13 cellular contexts compared by ENCODE assay signal in genomic region chr6:69816569-69816968, GRCh38. TPM values are rescaled to one million over a fixed set of nuclear protein-coding genes. Genes with fewer than 3 reads are reported as not detected.
A peak's percentile ranks its signal among the peaks of the same experiment; 100 is the strongest.
DNase-seq lines count a peak whose midpoint lies in the region; ATAC-seq, FAIRE-seq and TF ChIP-seq lines count a peak whose summit lies in the region.
"Had no signal": no experiment of that assay in that cellular context is flagged by ENCODE, and none has a peak within 500 bp of the region (broad histone marks: within the 10 kb centered on the region; RNA-seq: fewer than 3 reads in every experiment).

No MANE protein-coding gene starts in this region.

- H3K9me3 Mint-ChIP-seq in T-cell (no peaks in the 10 kb centered on the region), naive B cell (peaks cover 0 to under 1% (median 0%) of the 10 kb centered on the region in 7 donors)

- H3K9me3 ChIP-seq in adrenal gland (replicated peaks in 1 of 3), result no peaks in the 10 kb centered on the region
- H3K9me3 ChIP-seq: testis had no signal

- H3K27me3 Mint-ChIP-seq in T-cell (no peaks in the 10 kb centered on the region), naive B cell (no peaks in the 10 kb centered on the region)

- peak; percentile 40 for ATAC-seq in HG02571 (IDR thresholded peaks at IDR 0.05; ENCODE audit: unreplicated experiment)
- peak; percentile 62 to 70 (median 66) for ATAC-seq in T-cell (replicated peaks in 1 of 4)
- peak; percentile 47 to 56 for ATAC-seq in naive B cell (ENCODE audit: low read depth in 2 of 2)
- ATAC-seq: HCT116 had no signal

- CTCF ChIA-PET in T-cell (lab: Charles Lee), result interaction anchor here (1.1 to 4.2 kb wide), 3 partner anchors 20 to 24 kb away, joined by 3 to 34 read pairs (median 9); partner anchors contain the start of gene LMBRD1 (in 1 of the 2)

- no peaks in the 10 kb centered on the region for H3K36me3 Mint-ChIP-seq in T-cell
- H3K36me3 Mint-ChIP-seq in naive B cell, result peaks cover 3 to 5% of the 10 kb centered on the region in 2 donors

- H3K27ac Mint-ChIP-seq in T-cell, result peak overlapping the region; percentile 92 to 97
- H3K27ac Mint-ChIP-seq in naive B cell, result peak overlapping the region; percentile 80 to 98 (median 96)

- TF ChIP-seq CTCF in adrenal gland (IDR thresholded peaks at IDR 0.05), result no peak

- POLR2A ChIA-PET in T-cell (lab: Charles Lee), result no interaction called here

- H3K4me3 Mint-ChIP-seq in T-cell (peak overlapping the region; percentile 67 to 81 (median 78)), naive B cell (peak overlapping the region; percentile 57 to 92 (median 84))

- WGBS in adrenal gland, 4 donors, result 56 to 74% (median 67%) methylated on average over 3 of the region's 3 CpGs

- H3K4me1 ChIP-seq in adrenal gland (replicated peaks in 1 of 2), result no peaks in the 10 kb centered on the region
- H3K4me1 ChIP-seq: testis had no signal

- no peak overlapping the region for H3K27ac ChIP-seq in adrenal gland
- H3K27ac ChIP-seq: cardiac muscle cell, KMS-11, testis had no signal

- no peak overlapping the region for H3K4me3 ChIP-seq in adrenal gland
- H3K4me3 ChIP-seq: cardiac muscle cell, testis had no signal

- DNase-seq in GM18507 (ENCODE audit: extremely low spot score, insufficient read length, low read depth) (no peak), T-cell (peak in 12 of 34 experiments; percentile 3 to 28 (median 12)), naive B cell (peak; percentile 29), SW480 (ENCODE audit: low spot score) (no peak), foreskin melanocyte (no peak), adrenal gland (no peak), HT-29 (ENCODE audit: low spot score) (no peak)
- DNase-seq: glutamatergic neuron, testis had no signal

- intact Hi-C loops in adrenal gland (cut with DNase I), result no loop called here

- FAIRE-seq in GM18507 (lab: Jason Lieb, UNC), result peak; percentile 91

- peaks cover 49 to 54% (median 53%) of the 10 kb centered on the region in 3 donors for H3K4me1 Mint-ChIP-seq in T-cell
- peaks cover 47 to 50% (median 47%) of the 10 kb centered on the region in 3 donors for H3K4me1 Mint-ChIP-seq in naive B cell

- no peaks in the 10 kb centered on the region for H3K36me3 ChIP-seq in adrenal gland (replicated peaks in 1 of 2)
- H3K36me3 ChIP-seq: cardiac muscle cell had no signal

- TF ChIP-seq POLR2A in adrenal gland (IDR thresholded peaks at IDR 0.05), result no peak

- no peaks in the 10 kb centered on the region for H3K27me3 ChIP-seq in adrenal gland
- H3K27me3 ChIP-seq: cardiac muscle cell, testis had no signal

RNA-seq across cellular contexts. Expression of gene LMBRD1, which starts 19.8 kb away (rescaled TPM):
- total RNA-seq in T-cell (10 to 100 TPM; 37.1 to 41.5 (median 37.7) TPM), adrenal gland (100 to 1,000 TPM in 6 of 8 donors, 10 to 100 TPM in 2; 89.5 to 133 (median 105) TPM)
- polyA plus RNA-seq in naive B cell (ENCODE audit: low read depth in 6 of 6) (100 to 1,000 TPM in 1 of 6 donors, 10 to 100 TPM in 5; 72.2 to 116 (median 84.1) TPM), adrenal gland (100 to 1,000 TPM in 1 of 3 donors, 10 to 100 TPM in 2; 22.1 to 141 (median 34.8) TPM)
- 6.7 and 7.5 TPM in 2 replicates for total RNA-seq in HT-29 (2014; rRNA removed; shearing (Covaris generic))

RNA-seq across cellular contexts. Expression of gene COL19A1, which starts 49.8 kb away (rescaled TPM):
- total RNA-seq in T-cell (1 to 10 TPM in 1 of 5 donors, under 1 TPM in 4; 0.42 to 2.3 (median 0.55) TPM), adrenal gland (under 1 TPM in 3 of 8 donors, not detected in 5; under 0.01 to 0.11 (median 0.07) TPM)
- polyA plus RNA-seq in naive B cell (ENCODE audit: low read depth in 6 of 6) (10 to 100 TPM; 14.1 to 47.3 (median 31.9) TPM), adrenal gland (under 1 TPM; 0.03 to 0.32 (median 0.16) TPM)
- total RNA-seq in HT-29 (2014; rRNA removed; shearing (Covaris generic)), result not detected in 2 replicates
